In genomic region chr20:51013577-51014330, GRCh38 we compare ENCODE assay signal across 13 cellular contexts. TPM values are rescaled to one million over a fixed set of nuclear protein-coding genes. Genes with fewer than 3 reads are reported as not detected.
"Had no signal": no experiment of that assay in that cellular context is flagged by ENCODE, and none has a peak within 500 bp of the region (broad histone marks: within the 10 kb centered on the region; RNA-seq: fewer than 3 reads in every experiment).

No MANE protein-coding gene starts in this region.

- H3K9me3 ChIP-seq: ascending aorta, colonic mucosa, left lung, tibial nerve had no signal

- H3K36me3 ChIP-seq: ascending aorta, colonic mucosa, left lung, tibial nerve had no signal

- H3K4me1 ChIP-seq: ascending aorta, colonic mucosa, left lung, parathyroid adenoma had no signal

- H3K27me3 ChIP-seq: ascending aorta, colonic mucosa had no signal

- ATAC-seq: activated CD8-positive, alpha-beta T cell treated with anti-CD3 and anti-CD28 coated beads, Interleukin-2, amount 10 ng/mL, durations not matched to agents 7 days and 5 days; activated naive CD8-positive, alpha-beta T cell treated with anti-CD3 and anti-CD28 coated beads, Interleukin-2, amount 50 U/mL, for 24 hours; left lung had no signal

- H3K4me3 ChIP-seq: ascending aorta, colonic mucosa, left lung, skin epidermis, tibial nerve had no signal

- H2AFZ ChIP-seq: parathyroid adenoma had no signal

- DNase-seq: activated CD4-positive, alpha-beta T cell treated with anti-CD3 and anti-CD28 coated beads for 48 hours; activated CD8-positive, alpha-beta memory T cell treated with anti-CD3 and anti-CD28 coated beads, Interleukin-2, amount 50 U/mL, for 48 hours; activated CD8-positive, alpha-beta T cell treated with anti-CD3 and anti-CD28 coated beads, Interleukin-2, amount 10 ng/mL, durations not matched to agents 7 days and 5 days; activated naive CD4-positive, alpha-beta T cell; activated naive CD8-positive, alpha-beta T cell treated with anti-CD3 and anti-CD28 coated beads, Interleukin-2, amount 50 U/mL, for 24 hours; colonic mucosa; foreskin melanocyte; left lung; retina had no signal

- H3K27ac ChIP-seq: ascending aorta, colonic mucosa, left lung, parathyroid adenoma, skin epidermis, tibial nerve had no signal

- H3K79me2 ChIP-seq: parathyroid adenoma had no signal

- H3K9ac ChIP-seq: parathyroid adenoma had no signal

RNA-seq across cellular contexts. Expression of gene KCNG1, which starts 9.2 kb away (rescaled TPM):
- total RNA-seq: activated CD8-positive, alpha-beta T cell treated with anti-CD3 and anti-CD28 coated beads, Interleukin-2, amount 10 ng/mL, durations not matched to agents 7 days and 5 days had no signal
